12 cellular contexts compared by ENCODE assay signal in genomic region chr16:85104821-85105391, GRCh38. TPM values are rescaled to one million over a fixed set of nuclear protein-coding genes. Genes with fewer than 3 reads are reported as not detected.
DNase-seq lines count a peak whose midpoint lies in the region; ATAC-seq and TF ChIP-seq lines count a peak whose summit lies in the region.
"Had no signal": no experiment of that assay in that cellular context is flagged by ENCODE, and none has a peak within 500 bp of the region (broad histone marks: within the 10 kb centered on the region; RNA-seq: fewer than 3 reads in every experiment).

No MANE protein-coding gene starts in this region.

- no peaks in the 10 kb centered on the region for H3K9me3 Mint-ChIP-seq in activated B cell treated with CpG ODN at 0.5 μM for 24 hours

- TF ChIP-seq CTCF in DND-41 (IDR thresholded peaks at IDR 0.05; ENCODE audit: borderline replicate concordance, extremely low read depth, low read length, poor library complexity, severe bottlenecking) (no peak), activated B cell treated with CpG ODN at 0.5 μM for 24 hours (IDR thresholded peaks at IDR 0.05) (no peak), mucosa of descending colon (IDR thresholded peaks at IDR 0.05) (no peak)

- no peaks in the 10 kb centered on the region for H3K36me3 Mint-ChIP-seq in activated B cell treated with CpG ODN at 0.5 μM for 24 hours (ENCODE audit: low read depth)

- H3K27ac ChIP-seq in DND-41 (ENCODE audit: low read length): no peak overlapping the region
- H3K27ac ChIP-seq: suprapubic skin had no signal

- no peak overlapping the region for H3K4me3 ChIP-seq in DND-41 (ENCODE audit: low read depth in 1 of 2, low read length in 2 of 2)
- no peak overlapping the region for H3K4me3 ChIP-seq in mucosa of descending colon
- H3K4me3 ChIP-seq: suprapubic skin had no signal

- H3K4me1 ChIP-seq in DND-41 (ENCODE audit: insufficient read depth, low read length): no peaks in the 10 kb centered on the region
- no peaks in the 10 kb centered on the region for H3K4me1 ChIP-seq in mucosa of descending colon (ENCODE audit: low read depth)

- no peak overlapping the region for H3K9ac ChIP-seq in DND-41 (ENCODE audit: low read depth, low read length)

- H3K36me3 ChIP-seq in DND-41 (ENCODE audit: insufficient read depth, low read length): no peaks in the 10 kb centered on the region
- no peaks in the 10 kb centered on the region for H3K36me3 ChIP-seq in mucosa of descending colon (ENCODE audit: low read depth)
- H3K36me3 ChIP-seq: suprapubic skin had no signal

- POLR2A ChIA-PET in activated B cell treated with CpG ODN at 0.5 μM for 24 hours (lab: Charles Lee): interaction anchor here (0.5 to 0.7 kb wide), 2 partner anchors 93 to 417 kb away, joined by 5 to 6 read pairs; no protein-coding TSS in a partner anchor

- H3K4me1 Mint-ChIP-seq in activated B cell treated with CpG ODN at 0.5 μM for 24 hours: peaks cover 14% of the 10 kb centered on the region

- CTCF ChIA-PET in activated B cell treated with CpG ODN at 0.5 μM for 24 hours (lab: Charles Lee): interaction anchor here (1.4 to 2.1 kb wide), 2 partner anchors 10 to 18 kb away, joined by 3 to 7 read pairs; no protein-coding TSS in a partner anchor

- H2AFZ ChIP-seq in DND-41 (ENCODE audit: low read depth, low read length): no peak overlapping the region

- no peaks in the 10 kb centered on the region for H3K79me2 ChIP-seq in DND-41 (ENCODE audit: insufficient read depth, low read length)

- H3K9me3 ChIP-seq in DND-41 (ENCODE audit: insufficient read depth, low read length, severe bottlenecking) (no peaks in the 10 kb centered on the region), mucosa of descending colon (no peaks in the 10 kb centered on the region)
- H3K9me3 ChIP-seq: suprapubic skin had no signal

- peak overlapping the region; percentile 1 for H3K4me3 Mint-ChIP-seq in activated B cell treated with CpG ODN at 0.5 μM for 24 hours

- no peaks in the 10 kb centered on the region; the same call in 1 of the 2 replicates for H4K20me1 ChIP-seq in DND-41 (ENCODE audit: insufficient read depth, low read length)

- H3K27ac Mint-ChIP-seq in activated B cell treated with CpG ODN at 0.5 μM for 24 hours: peak overlapping the region; percentile 66

- no peak overlapping the region for H3K4me2 ChIP-seq in DND-41 (ENCODE audit: insufficient read depth, low read length)

- H3K27me3 ChIP-seq in DND-41 (ENCODE audit: insufficient read depth, low read length, poor library complexity): no peaks in the 10 kb centered on the region
- H3K27me3 ChIP-seq: suprapubic skin had no signal

- ATAC-seq in DND-41 (ENCODE audit: insufficient read depth, low read depth): peak; percentile 55; the same call in 1 of the 3 replicates
- peak; percentile 52 for ATAC-seq in HG02623 (IDR thresholded peaks at IDR 0.05; ENCODE audit: unreplicated experiment)
- peak; percentile 64 for ATAC-seq in activated B cell treated with CpG ODN at 0.5 μM for 24 hours (ENCODE audit: low read depth)
- peak; percentile 80 for ATAC-seq in mucosa of descending colon

- no peaks in the 10 kb centered on the region for H3K27me3 Mint-ChIP-seq in activated B cell treated with CpG ODN at 0.5 μM for 24 hours

- DNase-seq in DND-41 (no peak), activated B cell treated with CpG ODN at 0.5 μM for 24 hours (no peak), mucosa of descending colon (no peak), NCI-H1105 (lab: John Stamatoyannopoulos, UW) (no peak), hepatic stellate cell (ENCODE audit: low spot score) (no peak), NCI-H526 (lab: John Stamatoyannopoulos, UW) (no peak), NCI-H526 treated with DMSO at 0.1 percent for 48 hours (lab: John Stamatoyannopoulos, UW) (no peak)
- DNase-seq: activated CD4-positive, alpha-beta T cell treated with anti-CD3 and anti-CD28 coated beads, Interleukin-2, amount 50 U/mL, for 4 hours had no signal

- intact Hi-C loops in activated B cell treated with CpG ODN at 0.5 μM for 24 hours (cut with micrococcal nuclease): no loop called here
- intact Hi-C loops in mucosa of descending colon (cut with DNase I, micrococcal nuclease): no loop called here

RNA-seq across cellular contexts. Expression of gene CIBAR2, which starts 7.4 kb away (rescaled TPM):
- total RNA-seq in activated B cell treated with CpG ODN at 0.5 μM for 24 hours: not detected in 2 replicates
- total RNA-seq in mucosa of descending colon: not detected
- total RNA-seq: epithelial cell of proximal tubule, omental fat pad, suprapubic skin had no signal
